In the genomic region with DNA sequence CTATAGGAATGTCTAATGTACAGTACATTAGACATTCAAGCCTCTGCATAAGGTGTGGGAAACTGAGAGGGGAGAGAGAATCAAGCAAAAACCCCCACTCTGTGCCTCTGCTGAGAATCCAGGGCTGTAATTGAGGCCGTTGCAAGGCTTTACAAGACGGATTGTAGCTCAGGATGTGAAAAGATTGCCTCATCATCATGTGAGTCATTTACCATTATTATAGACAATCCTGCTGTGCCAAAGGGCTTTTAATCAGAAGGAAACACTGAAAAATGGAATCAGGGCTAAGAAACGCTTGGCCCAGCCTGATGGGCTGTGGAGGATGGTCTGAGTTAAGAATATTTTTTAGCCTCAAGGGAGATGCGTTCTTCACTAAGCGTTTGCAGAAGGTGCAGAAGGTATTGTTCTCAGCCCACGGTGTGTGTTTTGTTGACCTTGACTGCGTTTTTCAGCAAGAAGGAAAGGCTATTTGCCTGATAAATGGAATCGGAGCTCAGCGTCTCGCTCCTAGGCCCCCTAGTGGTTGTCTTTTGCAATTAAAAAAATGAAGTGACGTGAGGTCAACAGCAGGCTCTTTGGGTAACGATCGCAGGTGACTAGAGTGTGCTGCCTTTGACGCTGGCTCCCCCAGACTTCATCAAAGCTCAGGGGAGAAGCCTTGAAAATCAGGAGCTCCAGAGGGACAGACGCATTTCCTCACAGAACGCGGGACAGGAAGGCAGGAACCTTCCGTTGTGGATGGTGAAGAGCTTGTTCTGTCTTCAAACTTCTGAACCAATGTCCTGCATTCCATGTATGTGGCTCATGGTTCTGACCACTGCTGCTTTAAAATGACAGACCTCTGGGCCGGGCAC, we compare ENCODE assay signal across 8 cellular contexts. TPM values are rescaled to one million over a fixed set of nuclear protein-coding genes. Genes with fewer than 3 reads are reported as not detected.
A peak's percentile ranks its signal among the peaks of the same experiment; 100 is the strongest.
DNase-seq lines count a peak whose midpoint lies in the region; ATAC-seq, FAIRE-seq and TF ChIP-seq lines count a peak whose summit lies in the region.

No MANE protein-coding gene starts in this region.

- POLR2A ChIA-PET in A549 (lab: Yijun Ruan, JAX): interaction anchor here (0.6 to 2.7 kb wide), 11 partner anchors 8 to 653 kb away, joined by 3 to 61 read pairs (median 4); a partner anchor contains a TSS
- POLR2A ChIA-PET in activated CD8-positive, alpha-beta T cell treated with anti-CD3 and anti-CD28 coated beads for 36 hours (lab: Charles Lee): interaction anchor here (0.7 to 18.4 kb wide), 23 partner anchors 10 to 340 kb away, joined by 3 to 326 read pairs (median 5); a partner anchor contains a TSS
- POLR2A ChIA-PET in naive thymus-derived CD8-positive, alpha-beta T cell (lab: Charles Lee): interaction anchor here (0.7 to 2.1 kb wide), 35 partner anchors 9 to 338 kb away, joined by 3 to 17 read pairs (median 5); a partner anchor contains a TSS

- peaks cover 62% of the 10 kb centered on the region for H3K4me1 Mint-ChIP-seq in activated CD8-positive, alpha-beta T cell treated with anti-CD3 and anti-CD28 coated beads for 36 hours (ENCODE audit: low read depth)
- H3K4me1 Mint-ChIP-seq in naive thymus-derived CD8-positive, alpha-beta T cell: peaks cover 27 to 49% (median 47%) of the 10 kb centered on the region in 4 donors

- no peaks in the 10 kb centered on the region for H3K36me3 Mint-ChIP-seq in activated CD8-positive, alpha-beta T cell treated with anti-CD3 and anti-CD28 coated beads for 36 hours (ENCODE audit: low read depth)
- H3K36me3 Mint-ChIP-seq in naive thymus-derived CD8-positive, alpha-beta T cell: no peaks in the 10 kb centered on the region

- H3K4me1 ChIP-seq in A549 (peaks cover 57% of the 10 kb centered on the region), esophagus (ENCODE audit: control insufficient read depth in 2 of 2, insufficient read depth in 2 of 2, low read length in 1 of 2) (no peaks in the 10 kb centered on the region), thoracic aorta (ENCODE audit: control insufficient read depth in 1 of 2, low read depth in 2 of 2) (peaks cover 3 to 13% of the 10 kb centered on the region in 2 donors)

- H3K4me3 Mint-ChIP-seq in activated CD8-positive, alpha-beta T cell treated with anti-CD3 and anti-CD28 coated beads for 36 hours: peak overlapping the region; percentile 81
- peak overlapping the region; percentile 81 to 91 (median 83) for H3K4me3 Mint-ChIP-seq in naive thymus-derived CD8-positive, alpha-beta T cell

- H3K27me3 ChIP-seq in esophagus (ENCODE audit: control insufficient read depth in 1 of 2, insufficient read depth in 2 of 2, low read length in 2 of 2): no peaks in the 10 kb centered on the region
- no peaks in the 10 kb centered on the region for H3K27me3 ChIP-seq in thoracic aorta (replicated peaks; ENCODE audit: insufficient read depth)

- peak overlapping the region; percentile 28; the same call in 2 of the 3 replicates for H3K4me3 ChIP-seq in A549
- H3K4me3 ChIP-seq in esophagus (ENCODE audit: low read depth in 1 of 2, low read length in 2 of 2): peak overlapping the region; percentile 14 to 37
- peak overlapping the region; percentile 71 for H3K4me3 ChIP-seq in thoracic aorta

- TF ChIP-seq RAD21 in A549 (conservative IDR thresholded peaks at IDR 0.05 in 1 of 2, IDR thresholded peaks at IDR 0.05 in 1 of 2): peak; percentile 55 to 59; a peak in 4 of 5 replicates

- intact Hi-C loops in activated CD8-positive, alpha-beta T cell treated with anti-CD3 and anti-CD28 coated beads for 36 hours (cut with micrococcal nuclease): loop anchor here (10.0 kb wide), 1 partner anchor 622 kb away; a partner anchor contains a TSS

- ATAC-seq in A549 (peak; percentile 80 to 94), GM19025 (IDR thresholded peaks at IDR 0.05; ENCODE audit: low read depth, unreplicated experiment) (peak; percentile 47), thoracic aorta (ENCODE audit: insufficient number of reproducible peaks, low FRiP score, low read depth) (peak; percentile 90)
- peak; percentile 74 for ATAC-seq in activated CD8-positive, alpha-beta T cell treated with anti-CD3 and anti-CD28 coated beads for 36 hours
- ATAC-seq in naive thymus-derived CD8-positive, alpha-beta T cell: peak; percentile 71 to 76

- TF ChIP-seq EP300 in A549 (IDR thresholded peaks at IDR 0.05): no peak; a peak in 1 of 5 replicates

- H3K27ac Mint-ChIP-seq in activated CD8-positive, alpha-beta T cell treated with anti-CD3 and anti-CD28 coated beads for 36 hours: peak overlapping the region; percentile 99
- H3K27ac Mint-ChIP-seq in naive thymus-derived CD8-positive, alpha-beta T cell: peak overlapping the region; percentile 90 to 98 (median 96)

- CTCF ChIA-PET in A549 (lab: Yijun Ruan, JAX): interaction anchor here (0.6 to 2.7 kb wide), 39 partner anchors 10 to 418 kb away, joined by 3 to 38 read pairs (median 3); a partner anchor contains a TSS
- CTCF ChIA-PET in activated CD8-positive, alpha-beta T cell treated with anti-CD3 and anti-CD28 coated beads for 36 hours (lab: Charles Lee): interaction anchor here (0.6 to 4.4 kb wide), 55 partner anchors 9 to 529 kb away, joined by 3 to 49 read pairs (median 6); a partner anchor contains a TSS

- WGBS in A549 (ENCODE audit: missing lambda C conversion rate): 2% methylated on average over 19 of the region's 19 CpGs
- 4 to 5% methylated on average over 19 of the region's 19 CpGs for WGBS in esophagus, 2 donors

- H3K9me3 ChIP-seq in A549 (no peaks in the 10 kb centered on the region), esophagus (ENCODE audit: control insufficient read depth in 2 of 2, insufficient read depth in 1 of 2, low read depth in 1 of 2, low read length in 1 of 2) (no peaks in the 10 kb centered on the region), thoracic aorta (no peaks in the 10 kb centered on the region)

- peak overlapping the region; percentile 91 to 98 for H3K27ac ChIP-seq in A549
- peak overlapping the region; percentile 82 to 86 for H3K27ac ChIP-seq in esophagus (ENCODE audit: low read depth in 2 of 2, low read length in 1 of 2)
- peak overlapping the region; percentile 61 to 71 for H3K27ac ChIP-seq in thoracic aorta

- no peak for TF ChIP-seq POLR2A in A549 (IDR thresholded peaks at IDR 0.05; ENCODE audit: low read length)
- no peak for TF ChIP-seq POLR2A in H54 (IDR thresholded peaks at IDR 0.05; ENCODE audit: low read depth, low read length)

- H3K27me3 Mint-ChIP-seq in activated CD8-positive, alpha-beta T cell treated with anti-CD3 and anti-CD28 coated beads for 36 hours: no peaks in the 10 kb centered on the region
- H3K27me3 Mint-ChIP-seq in naive thymus-derived CD8-positive, alpha-beta T cell: no peaks in the 10 kb centered on the region

- FAIRE-seq in A549 (lab: Jason Lieb, UNC): no peak
- no peak for FAIRE-seq in H54 (lab: Jason Lieb, UNC)

- no peaks in the 10 kb centered on the region for H3K9me3 Mint-ChIP-seq in activated CD8-positive, alpha-beta T cell treated with anti-CD3 and anti-CD28 coated beads for 36 hours
- H3K9me3 Mint-ChIP-seq in naive thymus-derived CD8-positive, alpha-beta T cell: no peaks in the 10 kb centered on the region

- H3K36me3 ChIP-seq in esophagus (ENCODE audit: control insufficient read depth in 2 of 2, insufficient read depth in 2 of 2, low read length in 1 of 2): no peaks in the 10 kb centered on the region
- H3K36me3 ChIP-seq in thoracic aorta: no peaks in the 10 kb centered on the region

- TF ChIP-seq CTCF in A549 (IDR thresholded peaks at IDR 0.05): peak; percentile 71
- TF ChIP-seq CTCF in activated CD8-positive, alpha-beta T cell treated with anti-CD3 and anti-CD28 coated beads for 36 hours (IDR thresholded peaks at IDR 0.05): peak; percentile 90
- peak; percentile 78 for TF ChIP-seq CTCF in thoracic aorta (IDR thresholded peaks at IDR 0.05)

- H3K4me2 ChIP-seq in A549: peak overlapping the region; percentile 93

- DNase-seq in A549 (ENCODE audit: low read depth in 1 of 2, low spot score in 1 of 2) (peak in 1 of 2 experiments; percentile 88), HS-5 (ENCODE audit: low read depth) (peak; percentile 81), thoracic aorta (ENCODE audit: low spot score) (no peak), H54 (ENCODE audit: insufficient read length, low spot score) (no peak)
- peak; percentile 71 for DNase-seq in activated CD8-positive, alpha-beta T cell treated with anti-CD3 and anti-CD28 coated beads for 36 hours
- DNase-seq in naive thymus-derived CD8-positive, alpha-beta T cell: peak in 9 of 10 donors; percentile 49 to 82 (median 71)

TF ChIP-seq in A549, 52 proteins besides CTCF, POLR2A, EP300 and RAD21 (continues in another document):
- TF ChIP-seq HOXB13 (CRISPR knock-in tag; IDR thresholded peaks at IDR 0.05; ENCODE audit: low read depth) (peak; percentile 50; the same call in 1 of the 2 replicates), FOSB (CRISPR knock-in tag; IDR thresholded peaks at IDR 0.05) (no peak), JUNB (IDR thresholded peaks at IDR 0.05) (peak; percentile 62), RNF2 (IDR thresholded peaks at IDR 0.05; ENCODE audit: borderline replicate concordance, low read depth) (no peak), ESRRA (IDR thresholded peaks at IDR 0.05; ENCODE audit: borderline replicate concordance, low read length) (0 out of 2 replicates have a peak, but pooled peaks have one; percentile 41), CBX8 (IDR thresholded peaks at IDR 0.05) (no peak), HOXB5 (CRISPR knock-in tag; IDR thresholded peaks at IDR 0.05) (0 out of 2 replicates have a peak, but pooled peaks have one; percentile 40), CEBPB (IDR thresholded peaks at IDR 0.05) (peak; percentile 78 to 92)
- TF ChIP-seq, protein P1, sequence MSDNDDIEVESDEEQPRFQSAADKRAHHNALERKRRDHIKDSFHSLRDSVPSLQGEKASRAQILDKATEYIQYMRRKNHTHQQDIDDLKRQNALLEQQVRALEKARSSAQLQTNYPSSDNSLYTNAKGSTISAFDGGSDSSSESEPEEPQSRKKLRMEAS (IDR thresholded peaks at IDR 0.05): peak; percentile 78
- TF ChIP-seq, protein P2, sequence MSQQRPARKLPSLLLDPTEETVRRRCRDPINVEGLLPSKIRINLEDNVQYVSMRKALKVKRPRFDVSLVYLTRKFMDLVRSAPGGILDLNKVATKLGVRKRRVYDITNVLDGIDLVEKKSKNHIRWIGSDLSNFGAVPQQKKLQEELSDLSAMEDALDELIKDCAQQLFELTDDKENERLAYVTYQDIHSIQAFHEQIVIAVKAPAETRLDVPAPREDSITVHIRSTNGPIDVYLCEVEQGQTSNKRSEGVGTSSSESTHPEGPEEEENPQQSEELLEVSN (IDR thresholded peaks at IDR 0.05; ENCODE audit: borderline replicate concordance, low read depth): peak; percentile 54; the same call in 1 of the 2 replicates

RNA-seq across cellular contexts. Expression of a gene that starts 18.1 kb away (rescaled TPM):
- 1.6 and 1.9 TPM in 2 replicates for polyA plus RNA-seq in A549 (2011; rRNA removed)
- 0.36 and 0.70 TPM in 2 replicates for polyA plus RNA-seq in A549 (2012; cell fraction: cytosol; rRNA removed)
- 0.32 and 0.83 TPM in 2 replicates for polyA plus RNA-seq in A549 (2012; cell fraction: nucleus; rRNA removed)
- polyA plus RNA-seq in A549 (2017; fragmentation: RNase III; extraction: RNeasy Plus Mini Kit Qiagen cat#74134 plus additional on column Dnase treatment): 0.54 to 2.0 TPM (median 1.3 TPM) in 3 replicates
- 1.2 and 2.7 TPM in 2 replicates for polyA minus RNA-seq in A549 (2011; rRNA and poly(A)+ RNA removed)
- total RNA-seq in activated CD8-positive, alpha-beta T cell treated with anti-CD3 and anti-CD28 coated beads for 36 hours: under 1 TPM; 0.11 to 0.38 TPM
- polyA plus RNA-seq in esophagus: not detected
- under 1 TPM; 0.55 to 0.73 TPM for total RNA-seq in naive thymus-derived CD8-positive, alpha-beta T cell
- polyA plus RNA-seq in naive thymus-derived CD8-positive, alpha-beta T cell: under 1 TPM in 1 of 3 donors, not detected in 2; 0.39 TPM
- total RNA-seq in thoracic aorta: not detected

Comparison
In these comparisons a context has a peak if more than half of its experiments do, and no peak if none do; other contexts are left out.
1. DNase-seq: peak in HS-5 (single experiment), activated CD8-positive, alpha-beta T cell treated with anti-CD3 and anti-CD28 coated beads for 36 hours (single experiment) and naive thymus-derived CD8-positive, alpha-beta T cell (9 of 10); none in thoracic aorta (single experiment) and H54 (single experiment).
2. Peak in every context shown above with its lines, with median percentiles within 50 percentile points of each other: ATAC-seq, H3K27ac ChIP-seq, H3K4me3 ChIP-seq and CTCF ChIP-seq.